1 cellular context compared by ENCODE assay signal in the genomic region with DNA sequence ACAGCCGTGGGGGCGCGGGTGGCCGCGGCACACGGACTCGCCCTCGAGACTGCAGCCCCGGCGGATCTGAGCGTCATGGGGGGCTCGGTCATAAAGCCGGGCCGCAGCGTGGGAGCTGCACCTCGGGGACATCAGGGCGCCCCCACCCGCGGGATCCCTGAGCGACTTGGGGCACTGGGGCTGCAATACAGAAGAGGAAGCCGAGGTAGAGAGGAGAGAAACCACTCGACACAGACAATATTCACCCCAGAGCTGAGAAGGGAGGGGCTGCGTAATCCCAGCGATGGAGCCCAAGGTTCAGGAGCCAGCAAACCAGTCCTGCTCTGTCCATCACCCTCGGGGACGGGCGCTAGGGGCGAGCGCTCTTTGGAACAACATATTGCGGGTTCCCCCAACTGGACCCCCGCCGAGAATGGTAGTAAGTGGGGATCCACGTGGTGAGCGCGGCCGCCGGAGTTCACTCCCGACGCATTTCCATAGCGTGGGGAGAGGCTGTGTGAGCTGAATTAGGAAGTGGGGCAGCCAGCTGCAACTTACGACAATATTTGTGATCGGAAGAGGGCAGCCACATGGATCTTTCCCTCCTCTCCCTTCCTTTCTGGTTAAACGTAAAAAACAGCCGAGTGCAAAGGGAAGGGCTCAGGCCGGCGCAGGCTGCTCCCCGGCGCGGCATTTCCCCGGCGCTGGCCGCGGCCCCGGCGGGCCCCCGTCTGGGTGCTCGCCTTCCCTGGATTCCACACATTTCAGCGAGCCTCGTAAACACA.
TF ChIP-seq lines count a peak whose summit lies in the region.

No MANE protein-coding gene starts in this region.

TF ChIP-seq in HepG2, 621 proteins besides CTCF, POLR2A, EP300 and RAD21 (continued from another document and continues in another):
- TF ChIP-seq, protein P1, sequence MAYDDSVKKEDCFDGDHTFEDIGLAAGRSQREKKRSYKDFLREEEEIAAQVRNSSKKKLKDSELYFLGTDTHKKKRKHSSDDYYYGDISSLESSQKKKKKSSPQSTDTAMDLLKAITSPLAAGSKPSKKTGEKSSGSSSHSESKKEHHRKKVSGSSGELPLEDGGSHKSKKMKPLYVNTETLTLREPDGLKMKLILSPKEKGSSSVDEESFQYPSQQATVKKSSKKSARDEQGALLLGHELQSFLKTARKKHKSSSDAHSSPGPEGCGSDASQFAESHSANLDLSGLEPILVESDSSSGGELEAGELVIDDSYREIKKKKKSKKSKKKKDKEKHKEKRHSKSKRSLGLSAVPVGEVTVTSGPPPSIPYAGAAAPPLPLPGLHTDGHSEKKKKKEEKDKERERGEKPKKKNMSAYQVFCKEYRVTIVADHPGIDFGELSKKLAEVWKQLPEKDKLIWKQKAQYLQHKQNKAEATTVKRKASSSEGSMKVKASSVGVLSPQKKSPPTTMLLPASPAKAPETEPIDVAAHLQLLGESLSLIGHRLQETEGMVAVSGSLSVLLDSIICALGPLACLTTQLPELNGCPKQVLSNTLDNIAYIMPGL (CRISPR knock-in tag; IDR thresholded peaks at IDR 0.05; ENCODE audit: borderline replicate concordance in 1 of 2, low read depth in 1 of 2), result peak in 1 of 2 experiments; percentile 79; a peak in 2 of 4 replicates
- no peak for TF ChIP-seq NCOA2 (CRISPR knock-in tag; IDR thresholded peaks at IDR 0.05)
- peak; percentile 56; the same call in 1 of the 2 replicates for TF ChIP-seq SIN3A (IDR thresholded peaks at IDR 0.05; ENCODE audit: borderline replicate concordance, low read depth, low read length)
- no peak for TF ChIP-seq TOE1 (CRISPR knock-in tag; IDR thresholded peaks at IDR 0.05)
- TF ChIP-seq, protein P2, sequence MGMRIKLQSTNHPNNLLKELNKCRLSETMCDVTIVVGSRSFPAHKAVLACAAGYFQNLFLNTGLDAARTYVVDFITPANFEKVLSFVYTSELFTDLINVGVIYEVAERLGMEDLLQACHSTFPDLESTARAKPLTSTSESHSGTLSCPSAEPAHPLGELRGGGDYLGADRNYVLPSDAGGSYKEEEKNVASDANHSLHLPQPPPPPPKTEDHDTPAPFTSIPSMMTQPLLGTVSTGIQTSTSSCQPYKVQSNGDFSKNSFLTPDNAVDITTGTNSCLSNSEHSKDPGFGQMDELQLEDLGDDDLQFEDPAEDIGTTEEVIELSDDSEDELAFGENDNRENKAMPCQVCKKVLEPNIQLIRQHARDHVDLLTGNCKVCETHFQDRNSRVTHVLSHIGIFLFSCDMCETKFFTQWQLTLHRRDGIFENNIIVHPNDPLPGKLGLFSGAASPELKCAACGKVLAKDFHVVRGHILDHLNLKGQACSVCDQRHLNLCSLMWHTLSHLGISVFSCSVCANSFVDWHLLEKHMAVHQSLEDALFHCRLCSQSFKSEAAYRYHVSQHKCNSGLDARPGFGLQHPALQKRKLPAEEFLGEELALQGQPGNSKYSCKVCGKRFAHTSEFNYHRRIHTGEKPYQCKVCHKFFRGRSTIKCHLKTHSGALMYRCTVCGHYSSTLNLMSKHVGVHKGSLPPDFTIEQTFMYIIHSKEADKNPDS (CRISPR knock-in tag; IDR thresholded peaks at IDR 0.05), result no peak
- TF ChIP-seq, protein P3, sequence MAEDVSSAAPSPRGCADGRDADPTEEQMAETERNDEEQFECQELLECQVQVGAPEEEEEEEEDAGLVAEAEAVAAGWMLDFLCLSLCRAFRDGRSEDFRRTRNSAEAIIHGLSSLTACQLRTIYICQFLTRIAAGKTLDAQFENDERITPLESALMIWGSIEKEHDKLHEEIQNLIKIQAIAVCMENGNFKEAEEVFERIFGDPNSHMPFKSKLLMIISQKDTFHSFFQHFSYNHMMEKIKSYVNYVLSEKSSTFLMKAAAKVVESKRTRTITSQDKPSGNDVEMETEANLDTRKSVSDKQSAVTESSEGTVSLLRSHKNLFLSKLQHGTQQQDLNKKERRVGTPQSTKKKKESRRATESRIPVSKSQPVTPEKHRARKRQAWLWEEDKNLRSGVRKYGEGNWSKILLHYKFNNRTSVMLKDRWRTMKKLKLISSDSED (CRISPR knock-in tag; IDR thresholded peaks at IDR 0.05), result no peak
- no peak for TF ChIP-seq FOSL1 (CRISPR knock-in tag; IDR thresholded peaks at IDR 0.05; ENCODE audit: borderline replicate concordance)
- no peak for TF ChIP-seq ZNF232 (CRISPR knock-in tag; IDR thresholded peaks at IDR 0.05; ENCODE audit: borderline replicate concordance)
- TF ChIP-seq, protein P4, sequence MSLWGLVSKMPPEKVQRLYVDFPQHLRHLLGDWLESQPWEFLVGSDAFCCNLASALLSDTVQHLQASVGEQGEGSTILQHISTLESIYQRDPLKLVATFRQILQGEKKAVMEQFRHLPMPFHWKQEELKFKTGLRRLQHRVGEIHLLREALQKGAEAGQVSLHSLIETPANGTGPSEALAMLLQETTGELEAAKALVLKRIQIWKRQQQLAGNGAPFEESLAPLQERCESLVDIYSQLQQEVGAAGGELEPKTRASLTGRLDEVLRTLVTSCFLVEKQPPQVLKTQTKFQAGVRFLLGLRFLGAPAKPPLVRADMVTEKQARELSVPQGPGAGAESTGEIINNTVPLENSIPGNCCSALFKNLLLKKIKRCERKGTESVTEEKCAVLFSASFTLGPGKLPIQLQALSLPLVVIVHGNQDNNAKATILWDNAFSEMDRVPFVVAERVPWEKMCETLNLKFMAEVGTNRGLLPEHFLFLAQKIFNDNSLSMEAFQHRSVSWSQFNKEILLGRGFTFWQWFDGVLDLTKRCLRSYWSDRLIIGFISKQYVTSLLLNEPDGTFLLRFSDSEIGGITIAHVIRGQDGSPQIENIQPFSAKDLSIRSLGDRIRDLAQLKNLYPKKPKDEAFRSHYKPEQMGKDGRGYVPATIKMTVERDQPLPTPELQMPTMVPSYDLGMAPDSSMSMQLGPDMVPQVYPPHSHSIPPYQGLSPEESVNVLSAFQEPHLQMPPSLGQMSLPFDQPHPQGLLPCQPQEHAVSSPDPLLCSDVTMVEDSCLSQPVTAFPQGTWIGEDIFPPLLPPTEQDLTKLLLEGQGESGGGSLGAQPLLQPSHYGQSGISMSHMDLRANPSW (CRISPR knock-in tag; IDR thresholded peaks at IDR 0.05; ENCODE audit: borderline replicate concordance), result no peak
- no peak for TF ChIP-seq ISX (CRISPR knock-in tag; conservative IDR thresholded peaks at IDR 0.05)
- TF ChIP-seq, protein P5, sequence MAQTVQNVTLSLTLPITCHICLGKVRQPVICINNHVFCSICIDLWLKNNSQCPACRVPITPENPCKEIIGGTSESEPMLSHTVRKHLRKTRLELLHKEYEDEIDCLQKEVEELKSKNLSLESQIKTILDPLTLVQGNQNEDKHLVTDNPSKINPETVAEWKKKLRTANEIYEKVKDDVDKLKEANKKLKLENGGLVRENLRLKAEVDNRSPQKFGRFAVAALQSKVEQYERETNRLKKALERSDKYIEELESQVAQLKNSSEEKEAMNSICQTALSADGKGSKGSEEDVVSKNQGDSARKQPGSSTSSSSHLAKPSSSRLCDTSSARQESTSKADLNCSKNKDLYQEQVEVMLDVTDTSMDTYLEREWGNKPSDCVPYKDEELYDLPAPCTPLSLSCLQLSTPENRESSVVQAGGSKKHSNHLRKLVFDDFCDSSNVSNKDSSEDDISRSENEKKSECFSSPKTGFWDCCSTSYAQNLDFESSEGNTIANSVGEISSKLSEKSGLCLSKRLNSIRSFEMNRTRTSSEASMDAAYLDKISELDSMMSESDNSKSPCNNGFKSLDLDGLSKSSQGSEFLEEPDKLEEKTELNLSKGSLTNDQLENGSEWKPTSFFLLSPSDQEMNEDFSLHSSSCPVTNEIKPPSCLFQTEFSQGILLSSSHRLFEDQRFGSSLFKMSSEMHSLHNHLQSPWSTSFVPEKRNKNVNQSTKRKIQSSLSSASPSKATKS (CRISPR knock-in tag; IDR thresholded peaks at IDR 0.05), result no peak
- TF ChIP-seq ZNF230 (CRISPR knock-in tag; IDR thresholded peaks at IDR 0.05), result no peak
- no peak for TF ChIP-seq TMF1 (CRISPR knock-in tag; IDR thresholded peaks at IDR 0.05; ENCODE audit: low read depth)
- TF ChIP-seq, protein P6, sequence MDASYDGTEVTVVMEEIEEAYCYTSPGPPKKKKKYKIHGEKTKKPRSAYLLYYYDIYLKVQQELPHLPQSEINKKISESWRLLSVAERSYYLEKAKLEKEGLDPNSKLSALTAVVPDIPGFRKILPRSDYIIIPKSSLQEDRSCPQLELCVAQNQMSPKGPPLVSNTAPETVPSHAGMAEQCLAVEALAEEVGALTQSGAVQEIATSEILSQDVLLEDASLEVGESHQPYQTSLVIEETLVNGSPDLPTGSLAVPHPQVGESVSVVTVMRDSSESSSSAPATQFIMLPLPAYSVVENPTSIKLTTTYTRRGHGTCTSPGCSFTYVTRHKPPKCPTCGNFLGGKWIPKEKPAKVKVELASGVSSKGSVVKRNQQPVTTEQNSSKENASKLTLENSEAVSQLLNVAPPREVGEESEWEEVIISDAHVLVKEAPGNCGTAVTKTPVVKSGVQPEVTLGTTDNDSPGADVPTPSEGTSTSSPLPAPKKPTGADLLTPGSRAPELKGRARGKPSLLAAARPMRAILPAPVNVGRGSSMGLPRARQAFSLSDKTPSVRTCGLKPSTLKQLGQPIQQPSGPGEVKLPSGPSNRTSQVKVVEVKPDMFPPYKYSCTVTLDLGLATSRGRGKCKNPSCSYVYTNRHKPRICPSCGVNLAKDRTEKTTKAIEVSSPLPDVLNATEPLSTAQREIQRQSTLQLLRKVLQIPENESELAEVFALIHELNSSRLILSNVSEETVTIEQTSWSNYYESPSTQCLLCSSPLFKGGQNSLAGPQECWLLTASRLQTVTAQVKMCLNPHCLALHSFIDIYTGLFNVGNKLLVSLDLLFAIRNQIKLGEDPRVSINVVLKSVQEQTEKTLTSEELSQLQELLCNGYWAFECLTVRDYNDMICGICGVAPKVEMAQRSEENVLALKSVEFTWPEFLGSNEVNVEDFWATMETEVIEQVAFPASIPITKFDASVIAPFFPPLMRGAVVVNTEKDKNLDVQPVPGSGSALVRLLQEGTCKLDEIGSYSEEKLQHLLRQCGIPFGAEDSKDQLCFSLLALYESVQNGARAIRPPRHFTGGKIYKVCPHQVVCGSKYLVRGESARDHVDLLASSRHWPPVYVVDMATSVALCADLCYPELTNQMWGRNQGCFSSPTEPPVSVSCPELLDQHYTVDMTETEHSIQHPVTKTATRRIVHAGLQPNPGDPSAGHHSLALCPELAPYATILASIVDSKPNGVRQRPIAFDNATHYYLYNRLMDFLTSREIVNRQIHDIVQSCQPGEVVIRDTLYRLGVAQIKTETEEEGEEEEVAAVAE (CRISPR knock-in tag; IDR thresholded peaks at IDR 0.05; ENCODE audit: borderline replicate concordance), result no peak
- TF ChIP-seq RARA (CRISPR knock-in tag; IDR thresholded peaks at IDR 0.05), result no peak
- TF ChIP-seq, protein P7, sequence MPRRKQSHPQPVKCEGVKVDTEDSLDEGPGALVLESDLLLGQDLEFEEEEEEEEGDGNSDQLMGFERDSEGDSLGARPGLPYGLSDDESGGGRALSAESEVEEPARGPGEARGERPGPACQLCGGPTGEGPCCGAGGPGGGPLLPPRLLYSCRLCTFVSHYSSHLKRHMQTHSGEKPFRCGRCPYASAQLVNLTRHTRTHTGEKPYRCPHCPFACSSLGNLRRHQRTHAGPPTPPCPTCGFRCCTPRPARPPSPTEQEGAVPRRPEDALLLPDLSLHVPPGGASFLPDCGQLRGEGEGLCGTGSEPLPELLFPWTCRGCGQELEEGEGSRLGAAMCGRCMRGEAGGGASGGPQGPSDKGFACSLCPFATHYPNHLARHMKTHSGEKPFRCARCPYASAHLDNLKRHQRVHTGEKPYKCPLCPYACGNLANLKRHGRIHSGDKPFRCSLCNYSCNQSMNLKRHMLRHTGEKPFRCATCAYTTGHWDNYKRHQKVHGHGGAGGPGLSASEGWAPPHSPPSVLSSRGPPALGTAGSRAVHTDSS (CRISPR knock-in tag; conservative IDR thresholded peaks at IDR 0.05), result no peak
- TF ChIP-seq TAF1 (CRISPR knock-in tag; IDR thresholded peaks at IDR 0.05), result peak; percentile 52; the same call in 1 of the 2 replicates
- TF ChIP-seq AGO2 (optimal IDR thresholded peaks at IDR 0.05; ENCODE audit: low read depth, low read length), result peak; percentile 63
- no peak for TF ChIP-seq HNRNPUL1 (IDR thresholded peaks at IDR 0.05; ENCODE audit: low read depth, low read length)
- TF ChIP-seq GTF2F1 (IDR thresholded peaks at IDR 0.05; ENCODE audit: low read length), result no peak
- TF ChIP-seq STAG1 (CRISPR knock-in tag; IDR thresholded peaks at IDR 0.05), result no peak
- peak; percentile 48 for TF ChIP-seq PTBP1 (IDR thresholded peaks at IDR 0.05; ENCODE audit: low read depth, low read length, poor library complexity, severe bottlenecking)
- TF ChIP-seq, protein P8, sequence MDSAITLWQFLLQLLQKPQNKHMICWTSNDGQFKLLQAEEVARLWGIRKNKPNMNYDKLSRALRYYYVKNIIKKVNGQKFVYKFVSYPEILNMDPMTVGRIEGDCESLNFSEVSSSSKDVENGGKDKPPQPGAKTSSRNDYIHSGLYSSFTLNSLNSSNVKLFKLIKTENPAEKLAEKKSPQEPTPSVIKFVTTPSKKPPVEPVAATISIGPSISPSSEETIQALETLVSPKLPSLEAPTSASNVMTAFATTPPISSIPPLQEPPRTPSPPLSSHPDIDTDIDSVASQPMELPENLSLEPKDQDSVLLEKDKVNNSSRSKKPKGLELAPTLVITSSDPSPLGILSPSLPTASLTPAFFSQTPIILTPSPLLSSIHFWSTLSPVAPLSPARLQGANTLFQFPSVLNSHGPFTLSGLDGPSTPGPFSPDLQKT (CRISPR knock-in tag; IDR thresholded peaks at IDR 0.05; ENCODE audit: borderline replicate concordance), result no peak
- TF ChIP-seq MAF1 (CRISPR knock-in tag; IDR thresholded peaks at IDR 0.05; ENCODE audit: borderline replicate concordance), result no peak; the same call in 1 of the 2 replicates
- TF ChIP-seq ATRX (CRISPR knock-in tag; IDR thresholded peaks at IDR 0.05; ENCODE audit: borderline replicate concordance), result no peak
- no peak for TF ChIP-seq PPARG (CRISPR knock-in tag; conservative IDR thresholded peaks at IDR 0.05)
- TF ChIP-seq, protein P9, sequence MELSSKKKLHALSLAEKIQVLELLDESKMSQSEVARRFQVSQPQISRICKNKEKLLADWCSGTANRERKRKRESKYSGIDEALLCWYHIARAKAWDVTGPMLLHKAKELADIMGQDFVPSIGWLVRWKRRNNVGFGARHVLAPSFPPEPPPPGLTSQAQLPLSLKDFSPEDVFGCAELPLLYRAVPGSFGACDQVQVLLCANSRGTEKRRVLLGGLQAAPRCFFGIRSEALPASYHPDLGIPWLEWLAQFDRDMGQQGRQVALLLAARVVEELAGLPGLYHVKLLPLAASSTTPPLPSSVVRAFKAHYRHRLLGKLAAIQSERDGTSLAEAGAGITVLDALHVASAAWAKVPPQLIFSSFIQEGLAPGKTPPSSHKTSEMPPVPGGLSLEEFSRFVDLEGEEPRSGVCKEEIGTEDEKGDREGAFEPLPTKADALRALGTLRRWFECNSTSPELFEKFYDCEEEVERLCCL (CRISPR knock-in tag; IDR thresholded peaks at IDR 0.05; ENCODE audit: borderline replicate concordance), result no peak
- no peak for TF ChIP-seq TP53 (CRISPR knock-in tag; conservative IDR thresholded peaks at IDR 0.05)
- TF ChIP-seq PHF8 (CRISPR knock-in tag; IDR thresholded peaks at IDR 0.05), result peak; percentile 45; the same call in 1 of the 2 replicates
- TF ChIP-seq DNMT3B (CRISPR knock-in tag; conservative IDR thresholded peaks at IDR 0.05), result no peak
- TF ChIP-seq, protein P10, sequence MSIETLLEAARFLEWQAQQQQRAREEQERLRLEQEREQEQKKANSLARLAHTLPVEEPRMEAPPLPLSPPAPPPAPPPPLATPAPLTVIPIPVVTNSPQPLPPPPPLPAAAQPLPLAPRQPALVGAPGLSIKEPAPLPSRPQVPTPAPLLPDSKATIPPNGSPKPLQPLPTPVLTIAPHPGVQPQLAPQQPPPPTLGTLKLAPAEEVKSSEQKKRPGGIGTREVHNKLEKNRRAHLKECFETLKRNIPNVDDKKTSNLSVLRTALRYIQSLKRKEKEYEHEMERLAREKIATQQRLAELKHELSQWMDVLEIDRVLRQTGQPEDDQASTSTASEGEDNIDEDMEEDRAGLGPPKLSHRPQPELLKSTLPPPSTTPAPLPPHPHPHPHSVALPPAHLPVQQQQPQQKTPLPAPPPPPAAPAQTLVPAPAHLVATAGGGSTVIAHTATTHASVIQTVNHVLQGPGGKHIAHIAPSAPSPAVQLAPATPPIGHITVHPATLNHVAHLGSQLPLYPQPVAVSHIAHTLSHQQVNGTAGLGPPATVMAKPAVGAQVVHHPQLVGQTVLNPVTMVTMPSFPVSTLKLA (IDR thresholded peaks at IDR 0.05), result no peak
